ENCODE assay signal across 10 cellular contexts in the genomic region with DNA sequence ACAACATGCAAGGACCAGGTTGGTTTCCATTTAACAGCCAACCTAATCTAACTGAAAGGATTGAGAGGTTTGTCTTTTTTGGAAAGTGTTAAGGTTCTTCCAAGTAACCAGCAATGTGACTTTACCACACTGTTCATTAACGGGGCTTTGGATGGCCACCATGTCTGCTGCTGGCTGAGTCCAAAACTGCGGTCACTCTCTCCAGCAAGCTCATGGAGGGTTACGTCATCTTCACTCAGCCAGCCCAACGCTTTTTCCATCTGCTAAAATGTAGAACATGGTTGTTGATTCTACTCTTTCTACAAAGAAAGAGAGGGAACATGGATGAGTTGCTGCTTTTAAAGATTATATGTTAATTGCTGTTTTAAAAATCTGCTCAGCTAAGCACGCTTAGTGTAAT. TPM values are rescaled to one million over a fixed set of nuclear protein-coding genes. Genes with fewer than 3 reads are reported as not detected.
DNase-seq lines count a peak whose midpoint lies in the region; FAIRE-seq and TF ChIP-seq lines count a peak whose summit lies in the region.
"Had no signal": no experiment of that assay in that cellular context is flagged by ENCODE, and none has a peak within 500 bp of the region (broad histone marks: within the 10 kb centered on the region; RNA-seq: fewer than 3 reads in every experiment).

No MANE protein-coding gene starts in this region.

- H3K79me2 ChIP-seq in mammary epithelial cell (ENCODE audit: insufficient read depth, low read length) = peaks cover 71% of the 10 kb centered on the region

- no peak overlapping the region for H3K4me3 Mint-ChIP-seq in glutamatergic neuron (ENCODE audit: unreplicated experiment)

- H3K4me1 ChIP-seq in mammary epithelial cell (ENCODE audit: insufficient read depth, low read length) (peaks cover 23% of the 10 kb centered on the region), kidney (ENCODE audit: control insufficient read depth in 1 of 2, insufficient read depth in 1 of 2, low read depth in 1 of 2, low read length in 2 of 2) (peaks cover 12 to 48% of the 10 kb centered on the region in 2 donors), suprapubic skin (peaks cover 27% of the 10 kb centered on the region)

- in situ Hi-C loops in mammary epithelial cell (cut with MboI; ENCODE audit: low sequenced_read_pairs in 2 of 2) = no loop called here

- H3K27ac ChIP-seq in mammary epithelial cell (ENCODE audit: insufficient read depth, low read depth, low read length) (peak overlapping the region; percentile 97), kidney (ENCODE audit: low read depth in 2 of 2, low read length in 2 of 2) (peak overlapping the region; percentile 27 to 78), suprapubic skin (peak overlapping the region; percentile 78)

- dilution Hi-C loops in mammary epithelial cell (cut with HindIII; ENCODE audit: low sequenced_read_pairs) = no loop called here

- CTCF ChIA-PET in mammary epithelial cell (lab: Charles Lee; ENCODE audit: low non-redundant PET) = no interaction called here

- H3K27me3 Mint-ChIP-seq in glutamatergic neuron (ENCODE audit: unreplicated experiment) = no peaks in the 10 kb centered on the region

- H3K9me3 Mint-ChIP-seq in glutamatergic neuron (ENCODE audit: unreplicated experiment) = no peaks in the 10 kb centered on the region

- H3K36me3 ChIP-seq in mammary epithelial cell (ENCODE audit: insufficient read depth, low read length) (peaks cover 8% of the 10 kb centered on the region), kidney (ENCODE audit: control insufficient read depth in 1 of 2, insufficient read depth in 2 of 2, low read length in 2 of 2) (peaks cover 0 to 5% of the 10 kb centered on the region in 2 donors), suprapubic skin (peaks cover 6% of the 10 kb centered on the region)

- no peak for FAIRE-seq in kidney (lab: Jason Lieb, UNC)

- TF ChIP-seq CTCF in mammary epithelial cell (conservative IDR thresholded peaks at IDR 0.05 in 1 of 2, IDR thresholded peaks at IDR 0.05 in 1 of 2; ENCODE audit: extremely low read depth in 1 of 2, insufficient read depth in 1 of 2, low read depth in 1 of 2, low read length in 2 of 2) (no peak), kidney (IDR thresholded peaks at IDR 0.05; ENCODE audit: borderline replicate concordance, extremely low read depth, insufficient read depth) (no peak), suprapubic skin (IDR thresholded peaks at IDR 0.05) (no peak), glutamatergic neuron (IDR thresholded peaks at IDR 0.05; ENCODE audit: partially characterized antibody, unreplicated experiment) (no peak)

- H3K9ac ChIP-seq in mammary epithelial cell (ENCODE audit: insufficient read depth, low read length) (peak overlapping the region; percentile 60), kidney (ENCODE audit: low read length in 2 of 2) (no peak overlapping the region)

- H3K9me3 ChIP-seq in mammary epithelial cell (replicated peaks; ENCODE audit: insufficient read depth, low read length) (no peaks in the 10 kb centered on the region), kidney (ENCODE audit: control insufficient read depth in 1 of 2, low read length in 2 of 2) (no peaks in the 10 kb centered on the region), suprapubic skin (no peaks in the 10 kb centered on the region)

- H3K27ac Mint-ChIP-seq in glutamatergic neuron (ENCODE audit: unreplicated experiment) = no peak overlapping the region

- H3K36me3 Mint-ChIP-seq in glutamatergic neuron (ENCODE audit: unreplicated experiment) = no peaks in the 10 kb centered on the region

- no peak overlapping the region for H3K4me3 ChIP-seq in mammary epithelial cell (replicated peaks in 1 of 3; ENCODE audit: insufficient read depth in 1 of 3, low read depth in 2 of 3, low read length in 3 of 3)
- H3K4me3 ChIP-seq in kidney (ENCODE audit: low read length in 2 of 2) = no peak overlapping the region
- no peak overlapping the region for H3K4me3 ChIP-seq in suprapubic skin

- TF ChIP-seq POLR2A in suprapubic skin (IDR thresholded peaks at IDR 0.05) = no peak

- H4K20me1 ChIP-seq in mammary epithelial cell (ENCODE audit: insufficient read depth, low read length) = no peaks in the 10 kb centered on the region

- intact Hi-C loops in mammary epithelial cell (cut with micrococcal nuclease) (no loop called here), kidney (cut with DNase I) (no loop called here)

- H3K4me2 ChIP-seq in mammary epithelial cell (ENCODE audit: insufficient read depth, low read depth, low read length) = peak overlapping the region; percentile 77

- 79% methylated on average over 5 of the region's 5 CpGs for whole genome bisulfite sequencing in mammary epithelial cell (ENCODE audit: low coverage, missing lambda C conversion rate)
- 73% methylated on average over 5 of the region's 5 CpGs for WGBS in suprapubic skin

- H3K4me1 Mint-ChIP-seq in glutamatergic neuron (ENCODE audit: low read depth, unreplicated experiment) = peaks cover 3% of the 10 kb centered on the region

- peak; percentile 86 for DNase-seq in LHCN-M2 (ENCODE audit: low read depth)
- DNase-seq in mammary epithelial cell = no peak
- no peak for DNase-seq in kidney
- DNase-seq in suprapubic skin (ENCODE audit: low spot score in 2 of 2) = peak in 1 of 2 donors; percentile 65
- no peak for DNase-seq in activated naive CD4-positive, alpha-beta T cell treated with Interleukin-2 at 50 U/mL for 16 hours
- DNase-seq in glutamatergic neuron = no peak
- DNase-seq in kidney glomerular epithelial cell (lab: John Stamatoyannopoulos, UW) = no peak
- DNase-seq in NCI-H187 treated with DMSO at 0.1 percent for 48 hours (lab: John Stamatoyannopoulos, UW) = no peak
- DNase-seq: effector memory CD4-positive, alpha-beta T cell; NCI-H82 had no signal

- H3K27me3 ChIP-seq in mammary epithelial cell (ENCODE audit: insufficient read depth, low read length) (no peaks in the 10 kb centered on the region), suprapubic skin (no peaks in the 10 kb centered on the region)

- TF ChIP-seq EP300 in suprapubic skin (IDR thresholded peaks at IDR 0.05) = no peak

- BruUV-seq in mammary epithelial cell (replicated peaks; lab: Mats Ljungman, UMichigan) = no TSS peak

- peak overlapping the region; percentile 18 for H2AFZ ChIP-seq in mammary epithelial cell (ENCODE audit: low read depth, low read length)

RNA-seq across cellular contexts. Expression of gene PKD2, which starts 11.0 kb away (rescaled TPM):
- total RNA-seq in LHCN-M2 (2014; rRNA removed) = 42.1 and 57.7 TPM in 2 replicates
- polyA plus RNA-seq in LHCN-M2 (2012) = 32.7 TPM
- 10 to 100 TPM; 28.8 to 49.5 TPM for total RNA-seq in mammary epithelial cell
- polyA plus RNA-seq in mammary epithelial cell = 13.3 TPM
- 30.9 TPM for polyA minus RNA-seq in mammary epithelial cell
- 92.6 TPM for total RNA-seq in kidney
- polyA plus RNA-seq in kidney (ENCODE audit: insufficient read depth, low read depth, low replicate concordance) = 21.2 TPM
- total RNA-seq in suprapubic skin = 10 to 100 TPM; 10.8 to 36.7 (median 18.2) TPM
- 20.7 TPM for total RNA-seq in glutamatergic neuron (ENCODE audit: unreplicated experiment)

RNA-seq across cellular contexts. Expression of gene SPP1, which starts 43.0 kb away (rescaled TPM):
- total RNA-seq in LHCN-M2 (2014; rRNA removed) = 0.11 TPM in 1 of 2 replicates, not detected in the other
- polyA plus RNA-seq in LHCN-M2 (2012) = 0.57 TPM
- total RNA-seq in mammary epithelial cell = 100 to 1,000 TPM in 1 of 2 donors, 1 to 10 TPM in 1; 1.3 to 157 TPM
- 1.3 TPM for polyA plus RNA-seq in mammary epithelial cell
- not detected for polyA minus RNA-seq in mammary epithelial cell
- 5,484 TPM for total RNA-seq in kidney
- 6,594 TPM for polyA plus RNA-seq in kidney (ENCODE audit: insufficient read depth, low read depth, low replicate concordance)
- total RNA-seq in suprapubic skin = 10 to 100 TPM in 1 of 4 donors, 1 to 10 TPM in 2, not detected in 1; 2.0 to 11.3 (median 2.9) TPM
- total RNA-seq in glutamatergic neuron (ENCODE audit: unreplicated experiment) = 1.1 TPM

Comparison
In these comparisons a context has a peak if more than half of its experiments do, and no peak if none do; other contexts are left out.
1. RNA of gene SPP1, which starts 43.0 kb away (total RNA-seq): 5,484 TPM in kidney (single experiment); 1.3 to 157 TPM in mammary epithelial cell, 2.0 to 11.3 TPM in suprapubic skin, 1.1 TPM in glutamatergic neuron (single experiment) and 0.11 TPM in LHCN-M2; every median in the first group is over 10 times any median in the second.
2. Peak in every context shown above with its lines, with median percentiles within 50 percentile points of each other: H3K27ac ChIP-seq.